Comparison of ENCODE assay signal across 8 cellular contexts in genomic region chr2:199458806-199459285, GRCh38. TPM values are rescaled to one million over a fixed set of nuclear protein-coding genes. Genes with fewer than 3 reads are reported as not detected.
A peak's percentile ranks its signal among the peaks of the same experiment; 100 is the strongest.
DNase-seq lines count a peak whose midpoint lies in the region; ATAC-seq, FAIRE-seq and TF ChIP-seq lines count a peak whose summit lies in the region.

No MANE protein-coding gene starts in this region.

- H3K27ac ChIP-seq in Panc1 (ENCODE audit: low read length) (peak overlapping the region; percentile 99), H1 (ENCODE audit: low read depth, low read length) (no peak overlapping the region), muscle layer of duodenum (ENCODE audit: low read length) (no peak overlapping the region)

- DNase-seq in GM10248 (ENCODE audit: extremely low spot score) (peak; percentile 35), GOT3 (lab: John Stamatoyannopoulos, UW) (peak; percentile 48), Panc1 (ENCODE audit: low read depth, low spot score) (no peak), H1 (ENCODE audit: low read depth in 1 of 2, low spot score in 2 of 2) (peak in 1 of 2 experiments; percentile 82), NCI-H2029 treated with DMSO at 0.1 percent for 48 hours (lab: John Stamatoyannopoulos, UW) (no peak), middle frontal gyrus (ENCODE audit: extremely low spot score, low spot score) (no peak), dedifferentiated amniotic fluid mesenchymal stem cell (ENCODE audit: extremely low spot score) (no peak)

- H2BK20ac ChIP-seq in H1 (ENCODE audit: low read length) = no peak overlapping the region

- TF ChIP-seq RAD21 in H1 (IDR thresholded peaks at IDR 0.05 in 1 of 2, conservative IDR thresholded peaks at IDR 0.05 in 1 of 2; ENCODE audit: low read depth in 2 of 2, low read length in 2 of 2) = no peak

- WGBS in H1 (ENCODE audit: extremely low coverage in 1 of 2, insufficient coverage in 1 of 2, insufficient read length in 1 of 2, insufficient replicate concordance in 2 of 2, low coverage in 1 of 2, low lambda C conversion rate in 2 of 2, missing lambda C conversion rate in 1 of 2), 2 experiments = 3% methylated on average over 29 of the region's 56 CpGs; no CpG with 5 or more reads in 1 of the 2 experiments

- peak overlapping the region; percentile 39; the same call in 1 of the 2 replicates for H2BK12ac ChIP-seq in H1 (ENCODE audit: low read depth, low read length)

- peaks cover 42% of the 10 kb centered on the region for H3K23me2 ChIP-seq in H1 (ENCODE audit: low read depth, low read length)

- peak; percentile 9 for ATAC-seq in Panc1

- peak overlapping the region; percentile 73 for H4K8ac ChIP-seq in H1 (ENCODE audit: extremely low read depth, insufficient read depth, low read length)

- FAIRE-seq in H1 (lab: Jason Lieb, UNC) = no peak

- no peaks in the 10 kb centered on the region for H3K79me2 ChIP-seq in H1 (ENCODE audit: control insufficient read depth in 1 of 2, insufficient read depth in 2 of 2, low read length in 2 of 2)

- H4K5ac ChIP-seq in H1 (ENCODE audit: insufficient read length, low read depth, low read length) = no peak overlapping the region

- no peak overlapping the region for H2AK5ac ChIP-seq in H1 (ENCODE audit: low read depth, low read length)

- H3K4me1 ChIP-seq in Panc1 (ENCODE audit: control insufficient read depth, insufficient read depth, low read length) (peaks cover 23% of the 10 kb centered on the region), H1 (replicated peaks in 1 of 4; ENCODE audit: control insufficient read depth in 3 of 4, insufficient read depth in 4 of 4, low read length in 3 of 4) (peaks cover 0 to 23% (median 10%) of the 10 kb centered on the region in 4 experiments; a peak in 6 of 7 replicates), muscle layer of duodenum (ENCODE audit: control insufficient read depth in 1 of 2, insufficient read depth in 2 of 2, low read length in 2 of 2) (peaks cover 0 to 42% of the 10 kb centered on the region in 2 donors)

- H2BK5ac ChIP-seq in H1 (ENCODE audit: low read depth, low read length) = peak overlapping the region; percentile 74; the same call in 1 of the 2 replicates

- CTCF ChIA-PET in GM10248 (lab: Yijun Ruan, JAX) = no interaction called here
- CTCF ChIA-PET in Panc1 (lab: Charles Lee) = interaction anchor here (0.7 kb wide), 1 partner anchor 27 kb away, joined by 7 read pairs; no protein-coding TSS in a partner anchor
- CTCF ChIA-PET in H1 (lab: Charles Lee; ENCODE audit: partially characterized antibody) = interaction anchor here (0.8 to 1.2 kb wide), 2 partner anchors 10 to 12 kb away, joined by 3 to 5 read pairs; no protein-coding TSS in a partner anchor

- POLR2A ChIA-PET in GM10248 (lab: Yijun Ruan, JAX) (no interaction called here), Panc1 (lab: Charles Lee) (no interaction called here), H1 (lab: Charles Lee; ENCODE audit: partially characterized antibody) (interaction anchor here (1.1 to 3.5 kb wide), 2 partner anchors 10 to 54 kb away, joined by 3 to 32 read pairs; no protein-coding TSS in a partner anchor)

- in situ Hi-C loops in Panc1 (cut with HindIII; ENCODE audit: low pct_unique_long_range_greater_than_20kb, low sequenced_read_pairs) = no loop called here

- H3K36me3 ChIP-seq in Panc1 (ENCODE audit: control insufficient read depth, insufficient read depth, low read length) = peaks cover 4% of the 10 kb centered on the region; the same call in 1 of the 2 replicates
- no peaks in the 10 kb centered on the region for H3K36me3 ChIP-seq in H1 (ENCODE audit: control insufficient read depth in 2 of 4, insufficient read depth in 4 of 4, low read length in 3 of 4)
- peaks cover 0 to 4% of the 10 kb centered on the region in 2 donors for H3K36me3 ChIP-seq in muscle layer of duodenum (ENCODE audit: control insufficient read depth in 1 of 2, insufficient read depth in 2 of 2, low read length in 2 of 2)

- H3K4me3 ChIP-seq in Panc1 (ENCODE audit: low read depth in 2 of 2, low read length in 2 of 2) (peak overlapping the region; percentile 68 to 94), H1 (ENCODE audit: extremely low read depth in 1 of 4, insufficient read depth in 2 of 4, low read depth in 3 of 4, low read length in 4 of 4) (peak overlapping the region; percentile 60 to 73 (median 64)), muscle layer of duodenum (ENCODE audit: low read depth in 1 of 2, low read length in 2 of 2) (peak overlapping the region; percentile 83 to 93)

- peak overlapping the region; percentile 90 for H3K18ac ChIP-seq in H1 (ENCODE audit: extremely low read depth, low read length)

- TF ChIP-seq POLR2A in H1 (IDR thresholded peaks at IDR 0.05; ENCODE audit: control extremely low read depth in 1 of 2, low read depth in 2 of 2, low read length in 2 of 2) = no peak

- H3K14ac ChIP-seq in H1 (ENCODE audit: insufficient read length) = no peak overlapping the region

- H3K4me2 ChIP-seq in H1 (ENCODE audit: insufficient read depth in 1 of 2, low read depth in 2 of 2, low read length in 2 of 2) = peak overlapping the region; percentile 76 to 99

- TF ChIP-seq CTCF in GM10248 (IDR thresholded peaks at IDR 0.05; ENCODE audit: control extremely low read depth, extremely low read depth, low read depth, missing control alignments) = no peak
- peak; percentile 33 for TF ChIP-seq CTCF in Panc1 (IDR thresholded peaks at IDR 0.05)
- TF ChIP-seq CTCF in H1 (IDR thresholded peaks at IDR 0.05; ENCODE audit: control extremely low read depth in 1 of 3, insufficient read depth in 1 of 3, low read depth in 1 of 3, low read length in 3 of 3) = no peak

- no peaks in the 10 kb centered on the region for H3K27me3 ChIP-seq in Panc1 (ENCODE audit: control insufficient read depth, insufficient read depth, low read length)
- peaks cover 15 to 70% (median 46%) of the 10 kb centered on the region in 4 experiments; a peak in 6 of 7 replicates for H3K27me3 ChIP-seq in H1 (replicated peaks in 1 of 4; ENCODE audit: control insufficient read depth in 3 of 4, extremely low read depth in 1 of 4, insufficient read depth in 3 of 4, low read length in 3 of 4)
- peaks cover 47% of the 10 kb centered on the region for H3K27me3 ChIP-seq in muscle layer of duodenum (ENCODE audit: low read depth, low read length)

- BruUV-seq in Panc1 (replicated peaks; lab: Mats Ljungman, UMichigan) = no TSS peak

- peak overlapping the region; percentile 69 for H3K4ac ChIP-seq in H1 (replicated peaks; ENCODE audit: insufficient read length, low read depth, low read length)

- H3K56ac ChIP-seq in H1 (replicated peaks; ENCODE audit: insufficient read length, low read depth, low read length) = peak overlapping the region; percentile 11

- no peak overlapping the region; the same call in 1 of the 2 replicates for H2BK15ac ChIP-seq in H1 (ENCODE audit: low read length)

- no peaks in the 10 kb centered on the region for H3K9me3 ChIP-seq in Panc1 (ENCODE audit: control insufficient read depth, insufficient read depth, low read depth, low read length)
- no peaks in the 10 kb centered on the region for H3K9me3 ChIP-seq in H1 (ENCODE audit: insufficient read depth in 2 of 2, low read depth in 1 of 2, low read length in 1 of 2)
- H3K9me3 ChIP-seq in muscle layer of duodenum (ENCODE audit: control insufficient read depth in 1 of 2, low read length in 2 of 2) = no peaks in the 10 kb centered on the region

- H2AFZ ChIP-seq in H1 (ENCODE audit: low read length) = 0 out of 2 replicates have a peak overlapping the region, but pooled peaks have one; percentile 52

- H4K91ac ChIP-seq in H1 (replicated peaks; ENCODE audit: insufficient read length, low read length) = peak overlapping the region; percentile 57

- no peaks in the 10 kb centered on the region for H4K20me1 ChIP-seq in H1 (replicated peaks in 1 of 2; ENCODE audit: control insufficient read depth in 1 of 2, insufficient read depth in 2 of 2, low read length in 2 of 2)

- H3K9ac ChIP-seq in H1 (replicated peaks in 1 of 4; ENCODE audit: extremely low read depth in 1 of 4, low read depth in 3 of 4, low read length in 3 of 4) = peak overlapping the region in 1 of 4 experiments; percentile 29; a peak in 2 of 7 replicates

- TF ChIP-seq EP300 in H1 (IDR thresholded peaks at IDR 0.05; ENCODE audit: borderline replicate concordance in 1 of 2, low read depth in 2 of 2, low read length in 2 of 2) = no peak

- H2BK120ac ChIP-seq in H1 (replicated peaks; ENCODE audit: low read depth, low read length) = no peak overlapping the region

- H3K23ac ChIP-seq in H1 (ENCODE audit: insufficient read length) = no peak overlapping the region

- no peaks in the 10 kb centered on the region for H3K79me1 ChIP-seq in H1 (ENCODE audit: low read depth, low read length)

- intact Hi-C loops in Panc1 (cut with micrococcal nuclease; ENCODE audit: unreplicated experiment) = no loop called here

TF ChIP-seq in H1, 55 proteins besides CTCF, POLR2A, EP300 and RAD21 (continues in another document):
- TF ChIP-seq KDM4A (IDR thresholded peaks at IDR 0.05; ENCODE audit: low read depth, low read length, severe bottlenecking) (peak; percentile 91), FOSL1 (IDR thresholded peaks at IDR 0.05; ENCODE audit: insufficient read depth, low read depth, low read length) (no peak), EZH2 (IDR thresholded peaks at IDR 0.05; ENCODE audit: low read depth, low read length, severe bottlenecking) (peak; percentile 30), SP1 (IDR thresholded peaks at IDR 0.05; ENCODE audit: low read depth, low read length) (no peak), RBBP5 (IDR thresholded peaks at IDR 0.05; ENCODE audit: borderline replicate concordance, low read depth, low read length) (peak; percentile 18; the same call in 1 of the 2 replicates), SUZ12 (IDR thresholded peaks at IDR 0.05; ENCODE audit: low read length) (peak; percentile 34; the same call in 1 of the 2 replicates), BCL11A (IDR thresholded peaks at IDR 0.05; ENCODE audit: low read depth in 2 of 2, low read length in 2 of 2) (no peak)

RNA-seq across cellular contexts. Expression of gene SATB2, which starts 1.1 kb away (rescaled TPM):
- total RNA-seq in Panc1 (2021; ENCODE audit: unreplicated experiment) = 43.2 TPM
- polyA plus RNA-seq in Panc1 (2012; ENCODE audit: insufficient read length) = 17.9 TPM
- 5.1 and 5.7 TPM in 2 replicates for total RNA-seq in H1 (2021; fragmentation: NEBNext Ultra II Directional; extraction: Animal tissue kit (Norgen Biotek cat#: 25700))
- 1.3 and 1.4 TPM in 2 replicates for polyA plus RNA-seq in H1 (2011; rRNA removed)
- polyA plus RNA-seq in H1 (2011; cell fraction: cytosol; rRNA removed) = 1.6 TPM
- polyA plus RNA-seq in H1 (2011; cell fraction: nucleus; rRNA removed) = 4.4 TPM
- polyA plus RNA-seq in H1 (2012, experiment 1 of 2) = 1.4 to 3.3 TPM (median 2.1 TPM) in 4 replicates
- polyA plus RNA-seq in H1 (2012, experiment 2 of 2) = 0.41 TPM
- polyA plus RNA-seq in H1 (2013, experiment 1 of 2) = 2.7 TPM
- polyA plus RNA-seq in H1 (2013, experiment 2 of 2) = 2.7 TPM
- 4.3 and 6.1 TPM in 2 replicates for polyA minus RNA-seq in H1 (2011; rRNA and poly(A)+ RNA removed)
- 2.6 TPM for polyA minus RNA-seq in H1 (2011; cell fraction: cytosol; rRNA and poly(A)+ RNA removed)
- polyA minus RNA-seq in H1 (2011; cell fraction: nucleus; rRNA and poly(A)+ RNA removed) = 12.3 TPM

Comparison
In these comparisons a context has a peak if more than half of its experiments do, and no peak if none do; other contexts are left out.
1. DNase-seq: peak in GM10248 (single experiment) and GOT3 (single experiment); none in Panc1 (single experiment), NCI-H2029 treated with DMSO at 0.1 percent for 48 hours (single experiment), middle frontal gyrus (single experiment) and dedifferentiated amniotic fluid mesenchymal stem cell (single experiment).
2. Peak in every context shown above with its lines, with median percentiles within 50 percentile points of each other: H3K4me3 ChIP-seq.